ENCODE assay signal across 28 cellular contexts in the genomic region with DNA sequence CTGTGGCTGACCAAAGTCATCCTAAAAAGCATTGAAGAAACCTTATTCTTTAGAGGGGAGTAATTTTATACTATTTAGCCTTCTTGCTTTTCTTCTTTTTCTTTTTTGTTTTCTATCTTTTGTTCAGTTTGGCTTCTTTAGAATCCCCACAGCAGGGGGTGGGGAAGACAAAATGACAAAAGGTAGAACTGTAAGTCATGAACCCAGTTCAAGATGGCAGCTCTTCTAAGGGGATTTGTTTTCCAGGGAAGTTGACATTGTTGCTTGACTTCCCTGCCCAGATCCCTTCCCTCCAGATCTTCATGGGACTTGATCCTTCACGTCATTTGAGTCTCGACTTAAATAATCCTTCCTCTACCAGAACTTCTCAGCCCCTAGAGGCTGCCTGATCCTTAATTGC.
"Had no signal": no experiment of that assay in that cellular context is flagged by ENCODE, and none has a peak within 500 bp of the region (broad histone marks: within the 10 kb centered on the region; RNA-seq: fewer than 3 reads in every experiment).

No MANE protein-coding gene starts in this region.

- H3K36me3 Mint-ChIP-seq: immature natural killer cell; memory B cell; naive B cell; natural killer cell treated with Interleukin-12 subunit alpha and Interleukin-12 subunit beta and Interleukin-15 and Interleukin-18, amount 100 ng/mL, for 72 hours; stimulated activated effector memory CD8-positive, alpha-beta T cell treated with anti-CD3 and anti-CD28 coated beads, Interleukin-12 subunit alpha, Interleukin-12 subunit beta, amount 100 ng/mL, for 72 hours had no signal

- H3K27ac Mint-ChIP-seq: effector memory CD8-positive, alpha-beta T cell; immature natural killer cell; memory B cell; mesothelial cell of epicardium; naive B cell; natural killer cell treated with Interleukin-12 subunit alpha and Interleukin-12 subunit beta and Interleukin-15 and Interleukin-18, amount 100 ng/mL, for 72 hours; stimulated activated effector memory CD8-positive, alpha-beta T cell treated with anti-CD3 and anti-CD28 coated beads, Interleukin-12 subunit alpha, Interleukin-12 subunit beta, amount 100 ng/mL, for 72 hours; type B pancreatic cell had no signal

- H3K27me3 Mint-ChIP-seq: central memory CD8-positive, alpha-beta T cell; effector memory CD8-positive, alpha-beta T cell; memory B cell; naive B cell; type B pancreatic cell had no signal

- H3K4me3 ChIP-seq: coronary artery, lung, mucosa of descending colon, prostate gland, right atrium auricular region, testis, tibial artery had no signal

- H3K27me3 ChIP-seq: right atrium auricular region, testis, tibial artery had no signal

- ATAC-seq: effector memory CD8-positive, alpha-beta T cell; mucosa of descending colon; natural killer cell treated with Interleukin-12 subunit alpha and Interleukin-12 subunit beta and Interleukin-15 and Interleukin-18, amount 100 ng/mL, for 72 hours; sciatic nerve; stimulated activated effector memory CD8-positive, alpha-beta T cell treated with anti-CD3 and anti-CD28 coated beads, Interleukin-12 subunit alpha, Interleukin-12 subunit beta, amount 100 ng/mL, for 72 hours; stimulated activated naive CD8-positive, alpha-beta T cell treated with anti-CD3 and anti-CD28 coated beads, Interleukin-15, Interleukin-2, amounts not matched to agents 100 U/mL and 50 U/mL, for 24 hours had no signal

- H3K36me3 ChIP-seq: prostate gland, right atrium auricular region, tibial artery had no signal

- H3K9me3 ChIP-seq: mucosa of descending colon, prostate gland, right atrium auricular region, testis, tibial artery had no signal

- H3K9me3 Mint-ChIP-seq: central memory CD8-positive, alpha-beta T cell; memory B cell; mesothelial cell of epicardium; naive B cell; neural crest cell; stimulated activated effector memory CD8-positive, alpha-beta T cell treated with anti-CD3 and anti-CD28 coated beads, Interleukin-12 subunit alpha, Interleukin-12 subunit beta, amount 100 ng/mL, for 72 hours; type B pancreatic cell had no signal

- DNase-seq: dermis blood vessel endothelial cell; effector memory CD8-positive, alpha-beta T cell; erythroblast; hypothalamus; immature natural killer cell; islet precursor cell; kidney glomerular epithelial cell; mucosa of descending colon; naive B cell; nucleus accumbens; stimulated activated CD4-positive, alpha-beta T cell treated with anti-CD3 and anti-CD28 coated beads, Interleukin-2, amount 100 ng/mL, for 24 hours; stimulated activated CD4-positive, alpha-beta T cell treated with anti-CD3 and anti-CD28 coated beads, Interleukin-4, amount 100 ng/mL, for 24 hours; stimulated activated naive CD8-positive, alpha-beta T cell treated with anti-CD3 and anti-CD28 coated beads, Interleukin-15, Interleukin-2, amounts not matched to agents 100 U/mL and 50 U/mL, for 24 hours; substantia nigra; testis; tibial artery had no signal

- H3K27ac ChIP-seq: coronary artery, prostate gland, right atrium auricular region, testis, tibial artery had no signal

- H3K4me1 Mint-ChIP-seq: central memory CD8-positive, alpha-beta T cell; immature natural killer cell; memory B cell; naive B cell; stimulated activated effector memory CD8-positive, alpha-beta T cell treated with anti-CD3 and anti-CD28 coated beads, Interleukin-12 subunit alpha, Interleukin-12 subunit beta, amount 100 ng/mL, for 72 hours had no signal

- H3K4me3 Mint-ChIP-seq: central memory CD8-positive, alpha-beta T cell; effector memory CD8-positive, alpha-beta T cell; immature natural killer cell; memory B cell; mesothelial cell of epicardium; natural killer cell treated with Interleukin-12 subunit alpha and Interleukin-12 subunit beta and Interleukin-15 and Interleukin-18, amount 100 ng/mL, for 72 hours; neural crest cell; stimulated activated effector memory CD8-positive, alpha-beta T cell treated with anti-CD3 and anti-CD28 coated beads, Interleukin-12 subunit alpha, Interleukin-12 subunit beta, amount 100 ng/mL, for 72 hours; type B pancreatic cell had no signal

- H3K4me1 ChIP-seq: prostate gland, right atrium auricular region, testis, tibial artery had no signal
